In the genomic region with DNA sequence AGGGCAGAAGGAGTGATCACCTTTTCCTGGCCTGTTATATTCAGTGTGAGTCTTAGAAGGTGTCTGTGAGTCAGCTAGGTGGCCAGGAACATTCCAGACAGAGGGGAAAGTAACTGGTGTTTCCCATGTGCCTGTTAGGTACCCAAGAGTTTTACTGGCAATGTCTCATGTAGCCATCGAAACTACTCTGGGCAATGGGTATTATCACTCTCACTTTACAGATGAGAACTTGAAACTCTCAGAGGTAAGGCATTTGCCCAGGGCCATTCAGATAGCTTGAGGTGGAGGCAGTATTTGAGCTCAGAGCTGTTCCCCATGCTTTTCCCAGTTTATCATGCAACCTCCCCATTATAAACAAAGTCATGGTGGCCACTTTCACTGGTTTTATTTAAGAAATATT, we compare ENCODE assay signal across 33 cellular contexts.
"Had no signal": no experiment of that assay in that cellular context is flagged by ENCODE, and none has a peak within 500 bp of the region (broad histone marks: within the 10 kb centered on the region; RNA-seq: fewer than 3 reads in every experiment).

No MANE protein-coding gene starts in this region.

- H3K27ac Mint-ChIP-seq: activated B cell treated with CpG ODN at 0.5 μM for 24 hours; activated CD4-positive, alpha-beta memory T cell treated with anti-CD3 and anti-CD28 coated beads, Interleukin-2, amount 10 ng/mL, durations not matched to agents 7 days and 5 days; activated CD4-positive, alpha-beta T cell treated with anti-CD3 and anti-CD28 coated beads, Interleukin-2, amount 10 ng/mL, durations not matched to agents 7 days and 5 days; activated CD8-positive, alpha-beta memory T cell treated with anti-CD3 and anti-CD28 coated beads, Interleukin-2, amount 10 ng/mL, durations not matched to agents 7 days and 5 days; activated CD8-positive, alpha-beta T cell treated with anti-CD3 and anti-CD28 coated beads, Interleukin-2, amount 10 ng/mL, durations not matched to agents 7 days and 5 days; activated naive CD4-positive, alpha-beta T cell treated with anti-CD3 and anti-CD28 coated beads, Interleukin-2, amount 10 ng/mL, durations not matched to agents 7 days and 5 days; activated naive CD4-positive, alpha-beta T cell treated with anti-CD3 and anti-CD28 coated beads, Interleukin-2, amount 50 U/mL, for 24 hours; activated naive CD8-positive, alpha-beta T cell; activated naive CD8-positive, alpha-beta T cell treated with anti-CD3 and anti-CD28 coated beads, Interleukin-2, amount 10 ng/mL, durations not matched to agents 7 days and 5 days; activated naive CD8-positive, alpha-beta T cell treated with anti-CD3 and anti-CD28 coated beads, Interleukin-2, amount 50 U/mL, for 24 hours; activated T-cell treated with anti-CD3 and anti-CD28 coated beads, Interleukin-2, amount 50 U/mL, for 24 hours; activated T-helper 2 cell treated with anti-CD3 and anti-CD28 coated beads, Interferon-gamma antibody, Interleukin-2, Interleukin-4, amounts not matched to agents 10 μg/mL and 5 μg/mL and 100 μg/mL, durations not matched to agents 14 hours and 24 hours and 36 hours; T-helper 2 cell treated with Interferon-gamma antibody and Interleukin-4, amounts not matched to agents 5 μg/mL and 100 μg/mL, for 36 hours had no signal

- H3K27me3 Mint-ChIP-seq: activated B cell treated with CpG ODN at 0.5 μM for 24 hours; activated CD4-positive, alpha-beta T cell treated with anti-CD3 and anti-CD28 coated beads, Interleukin-2, amount 10 ng/mL, durations not matched to agents 7 days and 5 days; activated CD8-positive, alpha-beta memory T cell treated with anti-CD3 and anti-CD28 coated beads, Interleukin-2, amount 10 ng/mL, durations not matched to agents 7 days and 5 days; activated naive CD4-positive, alpha-beta T cell treated with anti-CD3 and anti-CD28 coated beads, Interleukin-2, amount 10 ng/mL, durations not matched to agents 7 days and 5 days had no signal

- H3K36me3 Mint-ChIP-seq: activated CD8-positive, alpha-beta memory T cell treated with anti-CD3 and anti-CD28 coated beads, Interleukin-2, amount 10 ng/mL, durations not matched to agents 7 days and 5 days; activated naive CD4-positive, alpha-beta T cell treated with anti-CD3 and anti-CD28 coated beads, Interleukin-2, amount 10 ng/mL, durations not matched to agents 7 days and 5 days; activated naive CD4-positive, alpha-beta T cell treated with anti-CD3 and anti-CD28 coated beads, Interleukin-2, amount 50 U/mL, for 24 hours; activated naive CD8-positive, alpha-beta T cell treated with anti-CD3 and anti-CD28 coated beads, Interleukin-2, amount 10 ng/mL, durations not matched to agents 7 days and 5 days had no signal

- FAIRE-seq: TTC549 had no signal

- H3K4me3 Mint-ChIP-seq: activated B cell treated with CpG ODN at 0.5 μM for 24 hours; activated CD4-positive, alpha-beta memory T cell treated with anti-CD3 and anti-CD28 coated beads, Interleukin-2, amount 10 ng/mL, durations not matched to agents 7 days and 5 days; activated CD4-positive, alpha-beta T cell treated with anti-CD3 and anti-CD28 coated beads, Interleukin-2, amount 10 ng/mL, durations not matched to agents 7 days and 5 days; activated CD8-positive, alpha-beta memory T cell treated with anti-CD3 and anti-CD28 coated beads, Interleukin-2, amount 10 ng/mL, durations not matched to agents 7 days and 5 days; activated CD8-positive, alpha-beta T cell treated with anti-CD3 and anti-CD28 coated beads, Interleukin-2, amount 10 ng/mL, durations not matched to agents 7 days and 5 days; activated naive CD4-positive, alpha-beta T cell treated with anti-CD3 and anti-CD28 coated beads, Interleukin-2, amount 10 ng/mL, durations not matched to agents 7 days and 5 days; activated naive CD4-positive, alpha-beta T cell treated with anti-CD3 and anti-CD28 coated beads, Interleukin-2, amount 50 U/mL, for 24 hours; activated naive CD8-positive, alpha-beta T cell; activated naive CD8-positive, alpha-beta T cell treated with anti-CD3 and anti-CD28 coated beads, Interleukin-2, amount 10 ng/mL, durations not matched to agents 7 days and 5 days; activated naive CD8-positive, alpha-beta T cell treated with anti-CD3 and anti-CD28 coated beads, Interleukin-2, amount 50 U/mL, for 24 hours; activated T-cell treated with anti-CD3 and anti-CD28 coated beads, Interleukin-2, amount 50 U/mL, for 24 hours; T-helper 2 cell treated with Interferon-gamma antibody and Interleukin-4, amounts not matched to agents 5 μg/mL and 100 μg/mL, for 36 hours had no signal

- ATAC-seq: activated CD8-positive, alpha-beta memory T cell treated with anti-CD3 and anti-CD28 coated beads, Interleukin-2, amount 10 ng/mL, durations not matched to agents 7 days and 5 days; activated CD8-positive, alpha-beta T cell treated with anti-CD3 and anti-CD28 coated beads, Interleukin-2, amount 10 ng/mL, durations not matched to agents 7 days and 5 days; activated naive CD8-positive, alpha-beta T cell treated with anti-CD3 and anti-CD28 coated beads, Interleukin-2, amount 50 U/mL, for 24 hours; body of pancreas had no signal

- H3K27me3 ChIP-seq: ascending aorta, body of pancreas, brain microvascular endothelial cell had no signal

- H3K36me3 ChIP-seq: ascending aorta, brain microvascular endothelial cell, breast epithelium had no signal

- H3K27ac ChIP-seq: ascending aorta, body of pancreas, brain microvascular endothelial cell, breast epithelium, VCaP had no signal

- H3K4me1 ChIP-seq: ascending aorta, body of pancreas, breast epithelium had no signal

- DNase-seq: activated B cell treated with CpG ODN at 0.5 μM for 24 hours; activated CD4-positive, alpha-beta memory T cell treated with anti-CD3 and anti-CD28 coated beads, Interleukin-2, amount 10 ng/mL, durations not matched to agents 7 days and 5 days; activated CD4-positive, alpha-beta T cell treated with anti-CD3 and anti-CD28 coated beads for 48 hours; activated CD4-positive, alpha-beta T cell treated with anti-CD3 and anti-CD28 coated beads, Interleukin-2, amount 10 ng/mL, durations not matched to agents 7 days and 5 days; activated CD4-positive, alpha-beta T cell treated with anti-CD3 and anti-CD28 coated beads, Interleukin-2, amount 50 U/mL, for 48 hours; activated CD4-positive, CD25-positive, alpha-beta regulatory T cell treated with anti-CD3 and anti-CD28 coated beads, Interleukin-2, amount 50 U/mL, for 72 hours; activated CD8-positive, alpha-beta memory T cell treated with anti-CD3 and anti-CD28 coated beads for 24 hours; activated CD8-positive, alpha-beta memory T cell treated with anti-CD3 and anti-CD28 coated beads, Interleukin-2, amount 10 ng/mL, durations not matched to agents 7 days and 5 days; activated CD8-positive, alpha-beta memory T cell treated with anti-CD3 and anti-CD28 coated beads, Interleukin-2, amount 50 U/mL, for 48 hours; activated CD8-positive, alpha-beta T cell treated with anti-CD3 and anti-CD28 coated beads, Interleukin-2, amount 10 ng/mL, durations not matched to agents 7 days and 5 days; activated effector memory CD4-positive, alpha-beta T cell treated with Interleukin-2 at 50 U/mL for 16 hours; activated gamma-delta T cell; activated naive CD4-positive, alpha-beta T cell treated with anti-CD3 and anti-CD28 coated beads, Interleukin-2, amount 10 ng/mL, durations not matched to agents 7 days and 5 days; activated naive CD4-positive, alpha-beta T cell treated with Interleukin-2 at 50 U/mL for 16 hours; activated naive CD8-positive, alpha-beta T cell treated with anti-CD3 and anti-CD28 coated beads, Interleukin-2, amount 10 ng/mL, durations not matched to agents 7 days and 5 days; activated naive CD8-positive, alpha-beta T cell treated with anti-CD3 and anti-CD28 coated beads, Interleukin-2, amount 50 U/mL, for 24 hours; activated T-cell treated with anti-CD3 and anti-CD28 coated beads, Interleukin-2, amount 50 U/mL, for 24 hours; activated T-cell treated with anti-CD3 and anti-CD28 coated beads, Interleukin-2, amount 50 U/mL, for 48 hours; amygdala; anterior cingulate cortex; body of pancreas; brain microvascular endothelial cell; central memory CD4-positive, alpha-beta T cell; T-helper 2 cell; T-helper 9 cell had no signal

- H3K4me1 Mint-ChIP-seq: activated B cell treated with CpG ODN at 0.5 μM for 24 hours; activated CD4-positive, alpha-beta memory T cell treated with anti-CD3 and anti-CD28 coated beads, Interleukin-2, amount 10 ng/mL, durations not matched to agents 7 days and 5 days; activated CD4-positive, alpha-beta T cell treated with anti-CD3 and anti-CD28 coated beads, Interleukin-2, amount 10 ng/mL, durations not matched to agents 7 days and 5 days; activated CD8-positive, alpha-beta memory T cell treated with anti-CD3 and anti-CD28 coated beads, Interleukin-2, amount 10 ng/mL, durations not matched to agents 7 days and 5 days; activated naive CD4-positive, alpha-beta T cell treated with anti-CD3 and anti-CD28 coated beads, Interleukin-2, amount 10 ng/mL, durations not matched to agents 7 days and 5 days; activated naive CD4-positive, alpha-beta T cell treated with anti-CD3 and anti-CD28 coated beads, Interleukin-2, amount 50 U/mL, for 24 hours; activated naive CD8-positive, alpha-beta T cell treated with anti-CD3 and anti-CD28 coated beads, Interleukin-2, amount 10 ng/mL, durations not matched to agents 7 days and 5 days; activated naive CD8-positive, alpha-beta T cell treated with anti-CD3 and anti-CD28 coated beads, Interleukin-2, amount 50 U/mL, for 24 hours had no signal

- H3K4me3 ChIP-seq: ascending aorta, body of pancreas, breast epithelium had no signal

- H3K9me3 ChIP-seq: ascending aorta, body of pancreas, breast epithelium had no signal
